ENCODE assay signal across 8 cellular contexts in genomic region chr18:63969965-63970802, GRCh38. TPM values are rescaled to one million over a fixed set of nuclear protein-coding genes. Genes with fewer than 3 reads are reported as not detected.
DNase-seq lines count a peak whose midpoint lies in the region; ATAC-seq and TF ChIP-seq lines count a peak whose summit lies in the region.

TSS of gene SERPINB8 (plus strand) at chr18:63970081. CDS start at chr18:63978309, 8,228 bp downstream.

- H3K36me3 ChIP-seq in HUES48 (ENCODE audit: control insufficient read depth, insufficient read depth, low read length): no peaks in the 10 kb centered on the region
- no peaks in the 10 kb centered on the region for H3K36me3 ChIP-seq in OCI-LY1 (ENCODE audit: insufficient read depth, low read length)
- no peaks in the 10 kb centered on the region for H3K36me3 ChIP-seq in muscle layer of colon (ENCODE audit: insufficient read depth, low read length)

- H3K36me3 Mint-ChIP-seq in activated T-cell treated with anti-CD3 and anti-CD28 coated beads, Interleukin-2, amount 50 U/mL, for 4 hours (ENCODE audit: insufficient read depth): peaks cover 3% of the 10 kb centered on the region

- peak within 1 kb of the TSS; percentile 88 for H3K4me3 Mint-ChIP-seq in activated T-cell treated with anti-CD3 and anti-CD28 coated beads, Interleukin-2, amount 50 U/mL, for 4 hours

- DNase-seq in COLO829 (ENCODE audit: low spot score): peak; percentile 53
- DNase-seq in activated T-cell treated with anti-CD3 and anti-CD28 coated beads, Interleukin-2, amount 50 U/mL, for 4 hours: peak; percentile 72
- DNase-seq in stimulated activated CD8-positive, alpha-beta memory T cell treated with anti-CD3 and anti-CD28 coated beads, Interleukin-7, amount 100 ng/mL, for 1 hour (ENCODE audit: low read depth in 2 of 2): peak; percentile 53

- H3K4me3 ChIP-seq in HUES48 (ENCODE audit: low read depth, low read length) (peak within 1 kb of the TSS; percentile 89), OCI-LY1 (ENCODE audit: low read depth, low read length, poor library complexity, severe bottlenecking) (peak within 1 kb of the TSS; percentile 65), muscle layer of colon (ENCODE audit: low read depth in 1 of 2, low read length in 2 of 2) (peak within 1 kb of the TSS; percentile 63 to 76)

- TF ChIP-seq CTCF in OCI-LY1 (IDR thresholded peaks at IDR 0.05; ENCODE audit: low read length): no peak

- H3K9me3 ChIP-seq in HUES48 (ENCODE audit: control insufficient read depth, insufficient read depth, low read length) (no peaks in the 10 kb centered on the region), OCI-LY1 (ENCODE audit: low read length) (no peaks in the 10 kb centered on the region), muscle layer of colon (ENCODE audit: low read length) (no peaks in the 10 kb centered on the region)

- H3K9me2 ChIP-seq in OCI-LY1 (ENCODE audit: low read depth, low read length): no peaks in the 10 kb centered on the region

- H4K20me1 ChIP-seq in OCI-LY1 (ENCODE audit: insufficient read depth, low read length): no peaks in the 10 kb centered on the region

- no peaks in the 10 kb centered on the region for H3K27me3 Mint-ChIP-seq in activated T-cell treated with anti-CD3 and anti-CD28 coated beads, Interleukin-2, amount 50 U/mL, for 4 hours (ENCODE audit: low read depth)

- peak within 1 kb of the TSS; percentile 65 for H3K4me2 ChIP-seq in OCI-LY1 (ENCODE audit: low read length)

- H3K27me3 ChIP-seq in HUES48 (ENCODE audit: control insufficient read depth, insufficient read depth, low read length): peaks cover 61% of the 10 kb centered on the region
- 0 out of 2 replicates have a peak, but pooled peaks cover 3% of the 10 kb centered on the region for H3K27me3 ChIP-seq in OCI-LY1 (ENCODE audit: insufficient read depth, low read length)
- no peaks in the 10 kb centered on the region for H3K27me3 ChIP-seq in muscle layer of colon (ENCODE audit: control insufficient read depth in 1 of 2, insufficient read depth in 2 of 2, low read length in 2 of 2)

- ATAC-seq in GM21390 (IDR thresholded peaks at IDR 0.05; ENCODE audit: unreplicated experiment) (peak; percentile 91), esophagus mucosa (peak; percentile 95)
- ATAC-seq in activated T-cell treated with anti-CD3 and anti-CD28 coated beads, Interleukin-2, amount 50 U/mL, for 4 hours: peak; percentile 92

- H2AFZ ChIP-seq in OCI-LY1 (ENCODE audit: low read length): no peak within 1 kb of the TSS; the same call in 1 of the 2 replicates

- H3K9ac ChIP-seq in HUES48 (ENCODE audit: low read depth, low read length) (peak within 1 kb of the TSS; percentile 87), OCI-LY1 (ENCODE audit: low read length) (peak within 1 kb of the TSS; percentile 43; the same call in 1 of the 2 replicates), muscle layer of colon (ENCODE audit: low read length) (peak within 1 kb of the TSS; percentile 59)

- peak within 1 kb of the TSS; percentile 94 for H3K27ac ChIP-seq in HUES48 (ENCODE audit: low read depth, low read length)
- no peak within 1 kb of the TSS for H3K27ac ChIP-seq in OCI-LY1 (ENCODE audit: low read depth, low read length, poor library complexity, severe bottlenecking)
- peak within 1 kb of the TSS; percentile 90 for H3K27ac ChIP-seq in muscle layer of colon (ENCODE audit: low read depth, low read length)

- peaks cover 12% of the 10 kb centered on the region for H3K4me1 ChIP-seq in HUES48 (ENCODE audit: control insufficient read depth, insufficient read depth, low read length)
- no peaks in the 10 kb centered on the region for H3K4me1 ChIP-seq in OCI-LY1 (ENCODE audit: insufficient read depth, low read length, severe bottlenecking)
- peaks cover 7% of the 10 kb centered on the region for H3K4me1 ChIP-seq in muscle layer of colon (ENCODE audit: insufficient read depth, low read length)

- no peaks in the 10 kb centered on the region for H3K79me2 ChIP-seq in OCI-LY1 (ENCODE audit: insufficient read depth, low read length)

- H3K9me3 Mint-ChIP-seq in activated T-cell treated with anti-CD3 and anti-CD28 coated beads, Interleukin-2, amount 50 U/mL, for 4 hours: no peaks in the 10 kb centered on the region

- no peaks in the 10 kb centered on the region for H3F3A ChIP-seq in OCI-LY1 (ENCODE audit: insufficient read depth, low read length)

- peaks cover 41% of the 10 kb centered on the region for H3K4me1 Mint-ChIP-seq in activated T-cell treated with anti-CD3 and anti-CD28 coated beads, Interleukin-2, amount 50 U/mL, for 4 hours (ENCODE audit: low read depth)

RNA-seq across cellular contexts. Expression of gene SERPINB8, which starts in this region (rescaled TPM):
- total RNA-seq in activated T-cell treated with anti-CD3 and anti-CD28 coated beads, Interleukin-2, amount 50 U/mL, for 4 hours: 10 to 100 TPM; 17.0 to 22.6 (median 17.4) TPM
- total RNA-seq in esophagus mucosa: 44.0 TPM
